ENCODE assay signal across 3 cellular contexts in the genomic region with DNA sequence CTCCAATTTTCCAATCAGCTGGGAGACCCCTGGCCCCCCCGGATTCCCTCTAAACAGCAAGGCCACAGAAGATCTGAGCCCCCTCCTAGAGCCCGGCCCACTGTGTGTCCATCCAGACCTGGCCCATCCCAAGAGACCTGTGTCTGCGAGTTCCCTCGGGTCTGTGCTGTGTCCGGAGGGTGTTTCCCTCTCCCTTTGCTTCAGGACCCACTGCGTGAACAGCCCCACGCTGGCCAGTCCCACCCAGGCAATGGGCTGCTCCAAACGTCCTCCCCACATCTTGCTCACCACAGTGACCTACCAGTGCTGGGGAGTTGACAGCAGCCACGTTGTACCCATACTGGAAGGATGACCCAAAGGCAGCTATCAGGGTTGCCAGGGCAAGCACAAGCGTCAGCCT.
TF ChIP-seq lines count a peak whose summit lies in the region.

No MANE protein-coding gene starts in this region.

TF ChIP-seq in A549, 52 proteins besides CTCF, POLR2A, EP300 and RAD21:
- TF ChIP-seq, protein P1, sequence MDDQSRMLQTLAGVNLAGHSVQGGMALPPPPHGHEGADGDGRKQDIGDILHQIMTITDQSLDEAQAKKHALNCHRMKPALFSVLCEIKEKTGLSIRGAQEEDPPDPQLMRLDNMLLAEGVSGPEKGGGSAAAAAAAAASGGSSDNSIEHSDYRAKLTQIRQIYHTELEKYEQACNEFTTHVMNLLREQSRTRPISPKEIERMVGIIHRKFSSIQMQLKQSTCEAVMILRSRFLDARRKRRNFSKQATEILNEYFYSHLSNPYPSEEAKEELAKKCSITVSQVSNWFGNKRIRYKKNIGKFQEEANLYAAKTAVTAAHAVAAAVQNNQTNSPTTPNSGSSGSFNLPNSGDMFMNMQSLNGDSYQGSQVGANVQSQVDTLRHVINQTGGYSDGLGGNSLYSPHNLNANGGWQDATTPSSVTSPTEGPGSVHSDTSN (IDR thresholded peaks at IDR 0.05) = no peak
- TF ChIP-seq CHD2 (IDR thresholded peaks at IDR 0.05; ENCODE audit: low read length, partially characterized antibody) (no peak), CHD4 (IDR thresholded peaks at IDR 0.05; ENCODE audit: borderline replicate concordance) (no peak), EHF (CRISPR knock-in tag; IDR thresholded peaks at IDR 0.05) (no peak), ZC3H11A (IDR thresholded peaks at IDR 0.05) (no peak), NPAS2 (CRISPR knock-in tag; IDR thresholded peaks at IDR 0.05; ENCODE audit: borderline replicate concordance) (no peak), HDAC2 (IDR thresholded peaks at IDR 0.05) (no peak), HOXB13 (CRISPR knock-in tag; IDR thresholded peaks at IDR 0.05; ENCODE audit: low read depth) (no peak)
- TF ChIP-seq, protein P2, sequence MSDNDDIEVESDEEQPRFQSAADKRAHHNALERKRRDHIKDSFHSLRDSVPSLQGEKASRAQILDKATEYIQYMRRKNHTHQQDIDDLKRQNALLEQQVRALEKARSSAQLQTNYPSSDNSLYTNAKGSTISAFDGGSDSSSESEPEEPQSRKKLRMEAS (IDR thresholded peaks at IDR 0.05) = no peak

TF ChIP-seq in GM12891, 5 proteins besides CTCF, POLR2A, EP300 and RAD21:
- TF ChIP-seq POU2F2 (IDR thresholded peaks at IDR 0.05; ENCODE audit: low read depth, low read length) (no peak), POLR2AphosphoS5 (IDR thresholded peaks at IDR 0.05; ENCODE audit: low read depth, low read length) (no peak), PAX5 (IDR thresholded peaks at IDR 0.05; ENCODE audit: insufficient read depth, low read length, severe bottlenecking) (no peak), SPI1 (IDR thresholded peaks at IDR 0.05; ENCODE audit: low read depth, low read length) (no peak), TAF1 (IDR thresholded peaks at IDR 0.05; ENCODE audit: low read depth, low read length) (no peak)

TF ChIP-seq in H1, 55 proteins besides CTCF, POLR2A, EP300 and RAD21:
- TF ChIP-seq TAF7 (optimal IDR thresholded peaks at IDR 0.05; ENCODE audit: borderline replicate concordance, low read depth, low read length) (no peak), PHF8 (conservative IDR thresholded peaks at IDR 0.05; ENCODE audit: low read depth, low read length) (no peak), CEBPB (IDR thresholded peaks at IDR 0.05; ENCODE audit: low read depth, low read length) (no peak), FOSL1 (IDR thresholded peaks at IDR 0.05; ENCODE audit: insufficient read depth, low read depth, low read length) (no peak), JUN (IDR thresholded peaks at IDR 0.05; ENCODE audit: low read depth, low read length) (no peak), SP4 (IDR thresholded peaks at IDR 0.05; ENCODE audit: low read length) (no peak), CBX8 (IDR thresholded peaks at IDR 0.05; ENCODE audit: borderline replicate concordance, low read depth, low read length) (no peak), MAFK (IDR thresholded peaks at IDR 0.05; ENCODE audit: low read depth, low read length) (no peak), KDM1A (IDR thresholded peaks at IDR 0.05; ENCODE audit: borderline replicate concordance, low read length) (no peak)
- TF ChIP-seq, protein P3, sequence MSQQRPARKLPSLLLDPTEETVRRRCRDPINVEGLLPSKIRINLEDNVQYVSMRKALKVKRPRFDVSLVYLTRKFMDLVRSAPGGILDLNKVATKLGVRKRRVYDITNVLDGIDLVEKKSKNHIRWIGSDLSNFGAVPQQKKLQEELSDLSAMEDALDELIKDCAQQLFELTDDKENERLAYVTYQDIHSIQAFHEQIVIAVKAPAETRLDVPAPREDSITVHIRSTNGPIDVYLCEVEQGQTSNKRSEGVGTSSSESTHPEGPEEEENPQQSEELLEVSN (IDR thresholded peaks at IDR 0.05) = no peak
